In genomic region chr15:55738715-55739114, GRCh38 we compare ENCODE assay signal across 23 cellular contexts. TPM values are rescaled to one million over a fixed set of nuclear protein-coding genes. Genes with fewer than 3 reads are reported as not detected.
DNase-seq lines count a peak whose midpoint lies in the region; ATAC-seq, FAIRE-seq and TF ChIP-seq lines count a peak whose summit lies in the region.
"Had no signal": no experiment of that assay in that cellular context is flagged by ENCODE, and none has a peak within 500 bp of the region (broad histone marks: within the 10 kb centered on the region; RNA-seq: fewer than 3 reads in every experiment).

No MANE protein-coding gene starts in this region.

- H2AFZ ChIP-seq in neuron (ENCODE audit: low read depth, low read length) = no peak overlapping the region
- H2AFZ ChIP-seq: GM23338, PC-9 had no signal

- TF ChIP-seq CTCF in D721Med (IDR thresholded peaks at IDR 0.05; ENCODE audit: insufficient read depth, missing control alignments) = no peak

- H3K27me3 ChIP-seq in neuron (ENCODE audit: insufficient read depth, low read length) (no peaks in the 10 kb centered on the region), SJCRH30 (no peaks in the 10 kb centered on the region)
- H3K27me3 ChIP-seq: SJSA1 had no signal

- DNase-seq in ACHN (peak; percentile 18), NCI-H69 (lab: John Stamatoyannopoulos, UW) (peak; percentile 49), left kidney (ENCODE audit: low read depth, low spot score) (peak; percentile 21), SJCRH30 (no peak), amniotic stem cell (lab: John Stamatoyannopoulos, UW) (no peak), D721Med (ENCODE audit: insufficient read length, low spot score) (no peak)
- DNase-seq: CD8-positive, alpha-beta memory T cell; DND-41; GDM1; HFFc6; MV-4-11; NCI-H1417; NCI-H2029; NCI-H2171; NCI-H446 treated with DMSO at 0.1 percent for 48 hours; NCI-H774; PC-9 had no signal

- FAIRE-seq in D721Med (lab: Jason Lieb, UNC) = no peak
- FAIRE-seq: GM12878 had no signal

- in situ Hi-C loops in ACHN (cut with HindIII; ENCODE audit: low pct_ligation_motif_present, low pct_unique_long_range_greater_than_20kb, low sequenced_read_pairs) = no loop called here

- ATAC-seq in HG03378 (IDR thresholded peaks at IDR 0.05; ENCODE audit: unreplicated experiment) = no peak
- ATAC-seq: GM12878, GM23338 had no signal

- H3K4me1 ChIP-seq in neuron (ENCODE audit: insufficient read depth, low read length) (peaks cover 60% of the 10 kb centered on the region), SJCRH30 (peaks cover 34% of the 10 kb centered on the region)

- peak overlapping the region; percentile 81 for H3K4me3 ChIP-seq in neuron (ENCODE audit: low read length)
- H3K4me3 ChIP-seq in SJCRH30 = no peak overlapping the region
- H3K4me3 ChIP-seq: BLaER1 treated with 17β-estradiol and CSF1 and Interleukin-3, amounts not matched to agents 10 nM and 100 nM; GM12878; GM23338; PC-9; SJSA1 had no signal

- H3K36me3 ChIP-seq in neuron (ENCODE audit: insufficient read depth, low read length) (peaks cover 57% of the 10 kb centered on the region), SJCRH30 (peaks cover 48% of the 10 kb centered on the region)
- H3K36me3 ChIP-seq: BLaER1 treated with 17β-estradiol and CSF1 and Interleukin-3, amounts not matched to agents 10 nM and 100 nM; SJSA1 had no signal

- H3K27ac ChIP-seq in SJCRH30 = no peak overlapping the region
- H3K27ac ChIP-seq: BLaER1 treated with 17β-estradiol and CSF1 and Interleukin-3, amounts not matched to agents 10 nM and 100 nM; PC-9; SJSA1 had no signal

- H3K9me3 ChIP-seq in neuron (ENCODE audit: low read length) (peaks cover under 1% of the 10 kb centered on the region), SJCRH30 (replicated peaks) (no peaks in the 10 kb centered on the region)
- H3K9me3 ChIP-seq: BLaER1 treated with 17β-estradiol and CSF1 and Interleukin-3, amounts not matched to agents 10 nM and 100 nM; SJSA1 had no signal

RNA-seq across cellular contexts. Expression of gene PRTG, which starts 4.2 kb away (rescaled TPM):
- total RNA-seq in SJCRH30 (2014; rRNA removed; shearing (Covaris generic)) = 43.5 and 50.3 TPM in 2 replicates
- total RNA-seq: CD8-positive, alpha-beta memory T cell; GM12878 had no signal

Comparison
In these comparisons a context has a peak if more than half of its experiments do, and no peak if none do; other contexts are left out.
1. DNase-seq: peak in ACHN (single experiment), NCI-H69 (single experiment) and left kidney (single experiment); none in SJCRH30 (0 of 2), amniotic stem cell (single experiment) and D721Med (single experiment).